1 cellular context compared by ENCODE assay signal in the genomic region with DNA sequence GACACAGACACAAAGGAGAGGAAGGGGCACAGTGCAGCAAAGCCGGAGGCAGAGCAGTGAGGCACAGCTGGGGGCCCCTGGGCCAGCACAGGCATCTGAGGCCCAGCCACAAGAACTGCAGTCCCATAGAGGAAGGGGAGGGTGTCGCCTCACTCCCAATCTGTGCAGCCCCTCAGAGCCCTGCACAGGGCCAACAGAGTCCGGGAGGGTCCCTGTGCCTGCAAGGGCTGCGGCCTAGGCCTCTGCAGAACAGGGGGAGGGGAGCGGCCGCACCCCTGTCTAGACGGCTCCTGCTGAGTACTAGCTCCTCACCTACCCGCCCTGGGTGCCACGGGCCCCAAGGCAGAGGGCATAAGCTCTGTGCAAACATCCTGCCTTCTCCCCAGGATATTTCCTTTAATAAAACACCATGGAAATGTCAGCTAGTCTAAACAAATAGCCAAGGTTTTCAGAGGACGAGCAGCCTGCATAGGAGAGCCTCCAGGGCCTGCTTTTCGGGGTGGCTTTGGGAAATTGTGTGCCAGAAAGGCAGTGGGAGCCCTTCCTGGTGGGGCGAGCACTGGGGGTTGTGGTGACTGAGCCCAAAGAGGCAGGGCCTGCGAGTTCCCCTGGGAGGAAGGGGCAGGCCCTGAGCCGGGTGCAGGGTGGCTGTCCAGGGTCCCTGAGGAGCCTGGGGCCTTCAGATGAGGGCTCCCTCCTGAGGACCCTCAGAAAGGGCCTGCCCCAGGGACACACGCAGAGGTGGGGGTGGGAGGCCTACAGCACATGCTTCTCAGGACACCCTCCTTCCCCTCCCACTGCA.
TF ChIP-seq lines count a peak whose summit lies in the region.

No MANE protein-coding gene starts in this region.

TF ChIP-seq in WTC11, 78 proteins besides CTCF, POLR2A, EP300 and RAD21 (continued from another document):
- TF ChIP-seq, protein P1, sequence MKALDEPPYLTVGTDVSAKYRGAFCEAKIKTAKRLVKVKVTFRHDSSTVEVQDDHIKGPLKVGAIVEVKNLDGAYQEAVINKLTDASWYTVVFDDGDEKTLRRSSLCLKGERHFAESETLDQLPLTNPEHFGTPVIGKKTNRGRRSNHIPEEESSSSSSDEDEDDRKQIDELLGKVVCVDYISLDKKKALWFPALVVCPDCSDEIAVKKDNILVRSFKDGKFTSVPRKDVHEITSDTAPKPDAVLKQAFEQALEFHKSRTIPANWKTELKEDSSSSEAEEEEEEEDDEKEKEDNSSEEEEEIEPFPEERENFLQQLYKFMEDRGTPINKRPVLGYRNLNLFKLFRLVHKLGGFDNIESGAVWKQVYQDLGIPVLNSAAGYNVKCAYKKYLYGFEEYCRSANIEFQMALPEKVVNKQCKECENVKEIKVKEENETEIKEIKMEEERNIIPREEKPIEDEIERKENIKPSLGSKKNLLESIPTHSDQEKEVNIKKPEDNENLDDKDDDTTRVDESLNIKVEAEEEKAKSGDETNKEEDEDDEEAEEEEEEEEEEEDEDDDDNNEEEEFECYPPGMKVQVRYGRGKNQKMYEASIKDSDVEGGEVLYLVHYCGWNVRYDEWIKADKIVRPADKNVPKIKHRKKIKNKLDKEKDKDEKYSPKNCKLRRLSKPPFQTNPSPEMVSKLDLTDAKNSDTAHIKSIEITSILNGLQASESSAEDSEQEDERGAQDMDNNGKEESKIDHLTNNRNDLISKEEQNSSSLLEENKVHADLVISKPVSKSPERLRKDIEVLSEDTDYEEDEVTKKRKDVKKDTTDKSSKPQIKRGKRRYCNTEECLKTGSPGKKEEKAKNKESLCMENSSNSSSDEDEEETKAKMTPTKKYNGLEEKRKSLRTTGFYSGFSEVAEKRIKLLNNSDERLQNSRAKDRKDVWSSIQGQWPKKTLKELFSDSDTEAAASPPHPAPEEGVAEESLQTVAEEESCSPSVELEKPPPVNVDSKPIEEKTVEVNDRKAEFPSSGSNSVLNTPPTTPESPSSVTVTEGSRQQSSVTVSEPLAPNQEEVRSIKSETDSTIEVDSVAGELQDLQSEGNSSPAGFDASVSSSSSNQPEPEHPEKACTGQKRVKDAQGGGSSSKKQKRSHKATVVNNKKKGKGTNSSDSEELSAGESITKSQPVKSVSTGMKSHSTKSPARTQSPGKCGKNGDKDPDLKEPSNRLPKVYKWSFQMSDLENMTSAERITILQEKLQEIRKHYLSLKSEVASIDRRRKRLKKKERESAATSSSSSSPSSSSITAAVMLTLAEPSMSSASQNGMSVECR (CRISPR knock-in tag; IDR thresholded peaks at IDR 0.05; ENCODE audit: borderline replicate concordance) = no peak
